Comparison of ENCODE assay signal across 29 cellular contexts in genomic region chr17:5210091-5210490, GRCh38. TPM values are rescaled to one million over a fixed set of nuclear protein-coding genes. Genes with fewer than 3 reads are reported as not detected.
DNase-seq lines count a peak whose midpoint lies in the region; ATAC-seq and TF ChIP-seq lines count a peak whose summit lies in the region.
"Had no signal": no experiment of that assay in that cellular context is flagged by ENCODE, and none has a peak within 500 bp of the region (broad histone marks: within the 10 kb centered on the region; RNA-seq: fewer than 3 reads in every experiment).

No MANE protein-coding gene starts in this region.

- no peaks in the 10 kb centered on the region for H3K9me3 ChIP-seq in mesenchymal stem cell (ENCODE audit: control insufficient read depth, low read length)
- no peaks in the 10 kb centered on the region for H3K9me3 ChIP-seq in thymus (ENCODE audit: control insufficient read depth)
- H3K9me3 ChIP-seq: ascending aorta, gastroesophageal sphincter, neutrophil, upper lobe of left lung had no signal

- no peak overlapping the region for H3K4me3 ChIP-seq in mesenchymal stem cell (ENCODE audit: insufficient read depth in 1 of 2, low read depth in 1 of 2, low read length in 2 of 2)
- no peak overlapping the region for H3K4me3 ChIP-seq in thymus (ENCODE audit: low read length)
- H3K4me3 ChIP-seq: ascending aorta, gastroesophageal sphincter, upper lobe of left lung had no signal

- TF ChIP-seq POLR2A in Raji (IDR thresholded peaks at IDR 0.05; ENCODE audit: insufficient read depth, low read depth, low read length): peak; percentile 53

- H4K8ac ChIP-seq in mesenchymal stem cell (ENCODE audit: low read length): no peak overlapping the region

- H3K4me2 ChIP-seq in mesenchymal stem cell (ENCODE audit: low read length, poor library complexity, severe bottlenecking): no peak overlapping the region

- ATAC-seq in activated naive CD8-positive, alpha-beta T cell treated with anti-CD3 and anti-CD28 coated beads, Interleukin-2, amount 50 U/mL, for 24 hours: no peak
- ATAC-seq in HG02571 (IDR thresholded peaks at IDR 0.05; ENCODE audit: unreplicated experiment) (no peak), HG03342 (IDR thresholded peaks at IDR 0.05; ENCODE audit: unreplicated experiment) (no peak)
- ATAC-seq: gastroesophageal sphincter, left cardiac atrium, right cardiac atrium, WTC11 had no signal

- no peak overlapping the region for H2AK5ac ChIP-seq in mesenchymal stem cell (ENCODE audit: low read length, severe bottlenecking)

- no peak overlapping the region for H2AFZ ChIP-seq in mesenchymal stem cell (ENCODE audit: low read depth, low read length)

- H3K27me3 Mint-ChIP-seq in activated naive CD8-positive, alpha-beta T cell treated with anti-CD3 and anti-CD28 coated beads, Interleukin-2, amount 50 U/mL, for 24 hours: no peaks in the 10 kb centered on the region
- H3K27me3 Mint-ChIP-seq in activated naive CD8-positive, alpha-beta T cell treated with anti-CD3 and anti-CD28 coated beads for 36 hours: no peaks in the 10 kb centered on the region
- H3K27me3 Mint-ChIP-seq: activated naive CD8-positive, alpha-beta T cell treated with anti-CD3 and anti-CD28 coated beads, Interleukin-2, amount 10 ng/mL, durations not matched to agents 7 days and 5 days had no signal

- H3K4me3 Mint-ChIP-seq in activated naive CD8-positive, alpha-beta T cell treated with anti-CD3 and anti-CD28 coated beads, Interleukin-2, amount 50 U/mL, for 24 hours: no peak overlapping the region
- H3K4me3 Mint-ChIP-seq in activated naive CD8-positive, alpha-beta T cell treated with anti-CD3 and anti-CD28 coated beads for 36 hours: no peak overlapping the region
- H3K4me3 Mint-ChIP-seq: activated naive CD8-positive, alpha-beta T cell treated with anti-CD3 and anti-CD28 coated beads, Interleukin-2, amount 10 ng/mL, durations not matched to agents 7 days and 5 days; HFFc6; WTC11 had no signal

- no peak overlapping the region for H3K9ac ChIP-seq in mesenchymal stem cell (ENCODE audit: low read length)

- H3K23ac ChIP-seq in mesenchymal stem cell (ENCODE audit: low read length in 2 of 2): no peak overlapping the region

- no peak overlapping the region for H3K14ac ChIP-seq in mesenchymal stem cell (ENCODE audit: low read length in 2 of 2)

- 86% methylated on average over 5 of the region's 5 CpGs for WGBS in mesenchymal stem cell
- 82% methylated on average over 5 of the region's 5 CpGs for WGBS in thymus

- H2BK5ac ChIP-seq in mesenchymal stem cell (ENCODE audit: low read depth, low read length, poor library complexity, severe bottlenecking): no peak overlapping the region

- H4K91ac ChIP-seq in mesenchymal stem cell (ENCODE audit: low read length): peak overlapping the region; percentile 39

- peaks cover 8% of the 10 kb centered on the region for H3K36me3 Mint-ChIP-seq in activated naive CD8-positive, alpha-beta T cell treated with anti-CD3 and anti-CD28 coated beads, Interleukin-2, amount 50 U/mL, for 24 hours (ENCODE audit: low read depth)
- no peaks in the 10 kb centered on the region for H3K36me3 Mint-ChIP-seq in activated naive CD8-positive, alpha-beta T cell treated with anti-CD3 and anti-CD28 coated beads for 36 hours
- H3K36me3 Mint-ChIP-seq: WTC11 had no signal

- H3K18ac ChIP-seq in mesenchymal stem cell (ENCODE audit: low read depth in 1 of 2, low read length in 2 of 2): no peak overlapping the region

- no peak overlapping the region for H2BK120ac ChIP-seq in mesenchymal stem cell (ENCODE audit: low read depth, low read length)

- H2BK12ac ChIP-seq in mesenchymal stem cell (ENCODE audit: low read length in 2 of 2): no peak overlapping the region

- H3K27ac ChIP-seq in mesenchymal stem cell (ENCODE audit: low read length, poor library complexity, severe bottlenecking): no peak overlapping the region
- peak overlapping the region; percentile 33 for H3K27ac ChIP-seq in thymus (ENCODE audit: low read depth)
- H3K27ac ChIP-seq: 22Rv1, ascending aorta, gastroesophageal sphincter, neutrophil had no signal

- H2BK15ac ChIP-seq in mesenchymal stem cell (ENCODE audit: low read depth, poor library complexity, severe bottlenecking): no peak overlapping the region

- no peak overlapping the region for H3K4ac ChIP-seq in mesenchymal stem cell (ENCODE audit: low read depth in 1 of 2, low read length in 2 of 2)

- peaks cover 7% of the 10 kb centered on the region for H3K79me1 ChIP-seq in mesenchymal stem cell (replicated peaks; ENCODE audit: low read length, poor library complexity, severe bottlenecking)

- H3K27ac Mint-ChIP-seq in activated naive CD8-positive, alpha-beta T cell treated with anti-CD3 and anti-CD28 coated beads, Interleukin-2, amount 50 U/mL, for 24 hours: peak overlapping the region; percentile 52
- no peak overlapping the region for H3K27ac Mint-ChIP-seq in activated naive CD8-positive, alpha-beta T cell treated with anti-CD3 and anti-CD28 coated beads for 36 hours
- H3K27ac Mint-ChIP-seq: activated naive CD8-positive, alpha-beta T cell treated with anti-CD3 and anti-CD28 coated beads, Interleukin-2, amount 10 ng/mL, durations not matched to agents 7 days and 5 days; HFFc6; WTC11 had no signal

- H3K36me3 ChIP-seq in mesenchymal stem cell (ENCODE audit: control insufficient read depth in 1 of 2, insufficient read depth in 2 of 2, low read depth in 1 of 2, low read length in 2 of 2): peaks cover 6 to 9% of the 10 kb centered on the region in 2 experiments
- no peaks in the 10 kb centered on the region for H3K36me3 ChIP-seq in thymus (ENCODE audit: control insufficient read depth, insufficient read depth)
- H3K36me3 ChIP-seq: neutrophil had no signal

- no peaks in the 10 kb centered on the region for H3K9me3 Mint-ChIP-seq in activated naive CD8-positive, alpha-beta T cell treated with anti-CD3 and anti-CD28 coated beads, Interleukin-2, amount 50 U/mL, for 24 hours
- no peaks in the 10 kb centered on the region for H3K9me3 Mint-ChIP-seq in activated naive CD8-positive, alpha-beta T cell treated with anti-CD3 and anti-CD28 coated beads for 36 hours
- H3K9me3 Mint-ChIP-seq: activated naive CD8-positive, alpha-beta T cell treated with anti-CD3 and anti-CD28 coated beads, Interleukin-2, amount 10 ng/mL, durations not matched to agents 7 days and 5 days; HFFc6; WTC11 had no signal

- H3K27me3 ChIP-seq in mesenchymal stem cell (ENCODE audit: control insufficient read depth in 1 of 2, insufficient read depth in 1 of 2, low read length in 2 of 2) (no peaks in the 10 kb centered on the region), thymus (ENCODE audit: control insufficient read depth, insufficient read depth) (no peaks in the 10 kb centered on the region)
- H3K27me3 ChIP-seq: ascending aorta, gastroesophageal sphincter, neutrophil, upper lobe of left lung had no signal

- peaks cover 26% of the 10 kb centered on the region for H3K4me1 Mint-ChIP-seq in activated naive CD8-positive, alpha-beta T cell treated with anti-CD3 and anti-CD28 coated beads, Interleukin-2, amount 50 U/mL, for 24 hours
- peaks cover 21% of the 10 kb centered on the region for H3K4me1 Mint-ChIP-seq in activated naive CD8-positive, alpha-beta T cell treated with anti-CD3 and anti-CD28 coated beads for 36 hours
- H3K4me1 Mint-ChIP-seq: WTC11 had no signal

- no peak for DNase-seq in activated naive CD8-positive, alpha-beta T cell treated with anti-CD3 and anti-CD28 coated beads, Interleukin-2, amount 50 U/mL, for 24 hours
- DNase-seq in activated naive CD8-positive, alpha-beta T cell treated with anti-CD3 and anti-CD28 coated beads for 36 hours: no peak
- DNase-seq in mesenchymal stem cell: no peak
- no peak for DNase-seq in NCI-H1694 (lab: John Stamatoyannopoulos, UW)
- DNase-seq: activated CD4-positive, alpha-beta T cell treated with anti-CD3 and anti-CD28 coated beads, Interleukin-2, amount 50 U/mL, for 1 hour; activated effector memory CD4-positive, alpha-beta T cell treated with anti-CD3 and anti-CD28 coated beads, Interleukin-2, amount 50 U/mL, for 16 hours; activated naive CD8-positive, alpha-beta T cell treated with anti-CD3 and anti-CD28 coated beads, Interleukin-2, amount 10 ng/mL, durations not matched to agents 7 days and 5 days; activated T-cell treated with anti-CD3 and anti-CD28 coated beads, Interleukin-2, amount 50 U/mL, for 1 hour; GOT3; hippocampal formation; left cardiac atrium; NCI-H2029; NCI-H69; right cardiac atrium; substantia nigra; upper lobe of left lung had no signal

- no peaks in the 10 kb centered on the region for H3K4me1 ChIP-seq in mesenchymal stem cell (ENCODE audit: control insufficient read depth, insufficient read depth, low read depth, low read length)
- H3K4me1 ChIP-seq in thymus (ENCODE audit: control insufficient read depth, insufficient read depth, low read length): no peaks in the 10 kb centered on the region
- H3K4me1 ChIP-seq: ascending aorta, gastroesophageal sphincter had no signal

RNA-seq across cellular contexts. Expression of gene ZNF594, which starts 18.4 kb away (rescaled TPM):
- total RNA-seq in activated naive CD8-positive, alpha-beta T cell treated with anti-CD3 and anti-CD28 coated beads for 36 hours: 1 to 10 TPM; 6.8 to 7.7 TPM
- 1.0 TPM for polyA plus RNA-seq in mesenchymal stem cell (2013, experiment 1 of 2)
- 0.96 TPM for polyA plus RNA-seq in mesenchymal stem cell (2013, experiment 2 of 2)
- polyA plus RNA-seq in thymus: 5.0 TPM

RNA-seq across cellular contexts. Expression of gene SCIMP, which starts 24.6 kb away (rescaled TPM):
- not detected for total RNA-seq in activated naive CD8-positive, alpha-beta T cell treated with anti-CD3 and anti-CD28 coated beads for 36 hours
- polyA plus RNA-seq in mesenchymal stem cell (2013, experiment 1 of 2): not detected
- polyA plus RNA-seq in mesenchymal stem cell (2013, experiment 2 of 2): not detected
- 5.1 TPM for polyA plus RNA-seq in thymus
- total RNA-seq: endothelial cell of umbilical vein, fibroblast of lung, HFFc6, lung microvascular endothelial cell, WTC11 had no signal
- polyA plus RNA-seq: endothelial cell of umbilical vein, fibroblast of lung had no signal
